Comparison of ENCODE assay signal across 8 cellular contexts in the genomic region with DNA sequence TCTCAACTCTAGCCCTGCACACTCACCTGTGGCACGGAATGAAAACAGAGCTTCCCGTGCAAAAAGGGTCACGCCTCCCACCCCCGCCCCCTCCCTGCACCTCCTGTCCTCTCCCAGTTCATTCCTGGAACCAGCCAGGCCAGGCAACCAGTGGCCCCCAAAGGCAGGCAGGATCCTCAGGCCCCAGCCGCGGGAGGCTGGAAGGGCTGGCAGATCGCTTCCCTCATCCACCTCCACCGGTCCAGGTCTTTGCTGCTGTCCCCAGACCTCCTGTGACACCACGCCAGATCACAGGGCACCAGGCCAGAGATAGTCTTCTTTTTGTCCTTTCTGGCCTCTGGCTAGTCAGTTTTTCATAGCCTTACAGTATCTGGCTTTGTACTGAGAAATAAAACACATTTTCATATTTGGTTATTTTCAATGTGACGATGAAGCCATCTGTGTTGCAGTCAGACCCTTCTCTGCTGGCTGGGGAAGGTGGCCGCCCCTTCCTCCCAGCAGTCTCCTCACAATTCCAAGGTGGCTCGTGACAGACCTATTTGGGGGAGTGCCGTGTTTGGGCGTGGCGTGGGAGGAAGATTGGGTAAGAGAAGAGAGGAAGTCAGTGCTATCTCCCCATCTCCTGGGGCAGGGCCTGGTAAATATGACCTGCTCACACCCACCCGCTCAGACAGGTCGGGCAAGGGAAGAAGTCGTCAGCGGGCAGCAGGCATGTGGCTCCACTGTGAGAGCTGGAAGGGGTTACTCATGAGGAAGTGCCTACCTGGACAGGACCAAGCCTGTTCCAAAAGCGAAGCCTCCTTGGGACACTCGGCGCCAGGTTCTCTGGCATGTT. TPM values are rescaled to one million over a fixed set of nuclear protein-coding genes. Genes with fewer than 3 reads are reported as not detected.
DNase-seq lines count a peak whose midpoint lies in the region; ATAC-seq and TF ChIP-seq lines count a peak whose summit lies in the region.

No MANE protein-coding gene starts in this region.

- CTCF ChIA-PET in activated naive CD4-positive, alpha-beta T cell treated with anti-CD3 and anti-CD28 coated beads for 36 hours (lab: Charles Lee), result interaction anchor here (0.6 to 7.3 kb wide), 4 partner anchors 32 to 68 kb away, joined by 4 to 108 read pairs (median 16); a partner anchor contains a TSS

- H3K4me3 Mint-ChIP-seq in activated naive CD4-positive, alpha-beta T cell treated with anti-CD3 and anti-CD28 coated beads for 36 hours, result no peak overlapping the region

- H3K9ac ChIP-seq in mucosa of rectum (ENCODE audit: low read depth in 1 of 2, low read length in 2 of 2), result peak overlapping the region; percentile 56 to 74

- H3K27me3 ChIP-seq in RWPE2 (ENCODE audit: insufficient read depth, poor library complexity, severe bottlenecking) (no peaks in the 10 kb centered on the region), mucosa of rectum (ENCODE audit: control insufficient read depth in 2 of 2, insufficient read depth in 2 of 2, low read length in 2 of 2) (no peaks in the 10 kb centered on the region), heart right ventricle (no peaks in the 10 kb centered on the region)

- no peak overlapping the region for H3K4me3 ChIP-seq in RWPE2 (ENCODE audit: severe bottlenecking)
- H3K4me3 ChIP-seq in mucosa of rectum (ENCODE audit: low read length in 2 of 2), result no peak overlapping the region
- no peak overlapping the region for H3K4me3 ChIP-seq in coronary artery
- no peak overlapping the region for H3K4me3 ChIP-seq in heart right ventricle

- no peaks in the 10 kb centered on the region for H3K9me3 Mint-ChIP-seq in activated naive CD4-positive, alpha-beta T cell treated with anti-CD3 and anti-CD28 coated beads for 36 hours

- TF ChIP-seq CTCF in RWPE2 (IDR thresholded peaks at IDR 0.05; ENCODE audit: poor library complexity, severe bottlenecking) (no peak), coronary artery (IDR thresholded peaks at IDR 0.05) (no peak), heart right ventricle (IDR thresholded peaks at IDR 0.05) (no peak)

- H3K4me1 ChIP-seq in RWPE2 (ENCODE audit: insufficient read depth, poor library complexity, severe bottlenecking) (peaks cover 51% of the 10 kb centered on the region), mucosa of rectum (ENCODE audit: control insufficient read depth in 2 of 2, insufficient read depth in 2 of 2, low read length in 2 of 2) (peaks cover 15 to 31% of the 10 kb centered on the region in 2 donors), heart right ventricle (peaks cover 0 to 22% (median 7%) of the 10 kb centered on the region in 9 donors)

- peaks cover 28% of the 10 kb centered on the region for H3K4me1 Mint-ChIP-seq in activated naive CD4-positive, alpha-beta T cell treated with anti-CD3 and anti-CD28 coated beads for 36 hours (ENCODE audit: low read depth)

- H3K27ac Mint-ChIP-seq in activated naive CD4-positive, alpha-beta T cell treated with anti-CD3 and anti-CD28 coated beads for 36 hours, result peak overlapping the region; percentile 77

- H3K36me3 ChIP-seq in RWPE2 (ENCODE audit: low read depth), result peaks cover 40% of the 10 kb centered on the region
- peaks cover 21 to 28% of the 10 kb centered on the region in 2 donors for H3K36me3 ChIP-seq in mucosa of rectum (ENCODE audit: control insufficient read depth in 2 of 2, insufficient read depth in 2 of 2, low read length in 2 of 2)
- H3K36me3 ChIP-seq in heart right ventricle, result peaks cover 0 to 43% (median 9%) of the 10 kb centered on the region in 9 donors

- intact Hi-C loops in activated naive CD4-positive, alpha-beta T cell treated with anti-CD3 and anti-CD28 coated beads for 36 hours (cut with micrococcal nuclease), result no loop called here
- intact Hi-C loops in heart right ventricle (cut with DNase I), result loop anchor here in 4 of 10 donors (10.0 kb wide), 2 partner anchors 72 to 228 kb away; no protein-coding TSS in a partner anchor

- peak; percentile 78 for ATAC-seq in RWPE2 (ENCODE audit: low read depth)
- ATAC-seq in heart right ventricle, result no peak
- ATAC-seq in HG03095 (IDR thresholded peaks at IDR 0.05; ENCODE audit: unreplicated experiment), result no peak
- no peak for ATAC-seq in HG03175 (IDR thresholded peaks at IDR 0.05; ENCODE audit: unreplicated experiment)

- no peaks in the 10 kb centered on the region for H3K27me3 Mint-ChIP-seq in activated naive CD4-positive, alpha-beta T cell treated with anti-CD3 and anti-CD28 coated beads for 36 hours (ENCODE audit: low read depth)

- DNase-seq in CD1c-positive myeloid dendritic cell (ENCODE audit: extremely low spot score), result peak; percentile 68
- DNase-seq in RWPE2 (ENCODE audit: low spot score), result peak; percentile 96
- peak; percentile 42 for DNase-seq in activated naive CD4-positive, alpha-beta T cell treated with anti-CD3 and anti-CD28 coated beads for 36 hours
- DNase-seq in coronary artery (ENCODE audit: low spot score), result no peak
- no peak for DNase-seq in heart right ventricle

- no peaks in the 10 kb centered on the region for H3K36me3 Mint-ChIP-seq in activated naive CD4-positive, alpha-beta T cell treated with anti-CD3 and anti-CD28 coated beads for 36 hours (ENCODE audit: low read depth)

- H3K27ac ChIP-seq in RWPE2 (ENCODE audit: poor library complexity, severe bottlenecking) (peak overlapping the region; percentile 96), mucosa of rectum (ENCODE audit: low read depth in 2 of 2, low read length in 2 of 2) (peak overlapping the region; percentile 87 to 93), coronary artery (no peak overlapping the region), heart right ventricle (peak overlapping the region in 1 of 10 donors; percentile 73)

- WGBS in heart right ventricle, 2 donors, result 75 to 78% methylated on average over 22 of the region's 22 CpGs

- H3K9me3 ChIP-seq in RWPE2 (ENCODE audit: severe bottlenecking) (no peaks in the 10 kb centered on the region), mucosa of rectum (ENCODE audit: control insufficient read depth in 2 of 2, low read length in 2 of 2) (no peaks in the 10 kb centered on the region), heart right ventricle (no peaks in the 10 kb centered on the region)

RNA-seq across cellular contexts. Expression of a gene that starts 9.1 kb away (rescaled TPM):
- total RNA-seq in activated naive CD4-positive, alpha-beta T cell treated with anti-CD3 and anti-CD28 coated beads for 36 hours, result 1 to 10 TPM; 4.1 to 5.4 TPM
- 10 to 100 TPM; 11.9 to 21.2 (median 15.6) TPM for total RNA-seq in heart right ventricle
- polyA plus RNA-seq in heart right ventricle, result 10 to 100 TPM in 1 of 2 donors, 1 to 10 TPM in 1; 7.8 to 15.5 TPM

RNA-seq across cellular contexts. Expression of a gene that starts 23.3 kb away (rescaled TPM):
- 10 to 100 TPM; 56.2 to 61.9 TPM for total RNA-seq in activated naive CD4-positive, alpha-beta T cell treated with anti-CD3 and anti-CD28 coated beads for 36 hours
- total RNA-seq in heart right ventricle, result 10 to 100 TPM in 6 of 10 donors, 1 to 10 TPM in 4; 7.9 to 21.0 (median 12.3) TPM
- 10 to 100 TPM; 14.2 to 39.4 TPM for polyA plus RNA-seq in heart right ventricle

RNA-seq across cellular contexts. Expression of a gene that starts 40.9 kb away (rescaled TPM):
- total RNA-seq in activated naive CD4-positive, alpha-beta T cell treated with anti-CD3 and anti-CD28 coated beads for 36 hours, result 10 to 100 TPM; 40.7 to 42.0 TPM
- 10 to 100 TPM; 30.4 to 80.1 (median 39.6) TPM for total RNA-seq in heart right ventricle
- 100 to 1,000 TPM in 1 of 2 donors, 10 to 100 TPM in 1; 66.6 to 214 TPM for polyA plus RNA-seq in heart right ventricle

RNA-seq across cellular contexts. Expression of a gene that starts 46.1 kb away (rescaled TPM):
- total RNA-seq in activated naive CD4-positive, alpha-beta T cell treated with anti-CD3 and anti-CD28 coated beads for 36 hours, result 100 to 1,000 TPM; 293 to 295 TPM
- 10 to 100 TPM; 34.2 to 60.9 (median 44.0) TPM for total RNA-seq in heart right ventricle
- polyA plus RNA-seq in heart right ventricle, result 10 to 100 TPM; 48.0 to 65.0 TPM

Comparison
In these comparisons a context has a peak if more than half of its experiments do, and no peak if none do; other contexts are left out.
1. DNase-seq: peak in CD1c-positive myeloid dendritic cell (single experiment), RWPE2 (single experiment) and activated naive CD4-positive, alpha-beta T cell treated with anti-CD3 and anti-CD28 coated beads for 36 hours (single experiment); none in coronary artery (single experiment) and heart right ventricle (0 of 2).
2. H3K27ac ChIP-seq: peak in RWPE2 (single experiment) and mucosa of rectum (2 of 2); none in coronary artery (0 of 2).